In genomic region chr7:151796091-151796870, GRCh38 we compare ENCODE assay signal across 10 cellular contexts.
DNase-seq lines count a peak whose midpoint lies in the region; TF ChIP-seq lines count a peak whose summit lies in the region.
"Had no signal": no experiment of that assay in that cellular context is flagged by ENCODE, and none has a peak within 500 bp of the region (broad histone marks: within the 10 kb centered on the region; RNA-seq: fewer than 3 reads in every experiment).

No MANE protein-coding gene starts in this region.

- H3K36me3 ChIP-seq in Loucy (ENCODE audit: insufficient read depth, low read length), result no peaks in the 10 kb centered on the region
- no peaks in the 10 kb centered on the region for H3K36me3 ChIP-seq in osteoblast (ENCODE audit: insufficient read depth, low read length)

- H3K27ac ChIP-seq in epithelial cell of prostate (peak overlapping the region; percentile 73), osteoblast (ENCODE audit: low read depth, low read length) (no peak overlapping the region)

- H3K9ac ChIP-seq in Loucy (ENCODE audit: low read depth, low read length, poor library complexity, severe bottlenecking), result peak overlapping the region; percentile 26

- H3K4me3 ChIP-seq in Loucy (ENCODE audit: low read length, poor library complexity, severe bottlenecking), result no peak overlapping the region
- no peak overlapping the region for H3K4me3 ChIP-seq in osteoblast (ENCODE audit: insufficient read depth, low read length)

- CTCF ChIA-PET in Calu3 (lab: Charles Lee), result interaction anchor here (1.0 to 1.8 kb wide), 3 partner anchors 14 to 165 kb away, joined by 3 to 13 read pairs (median 5); no protein-coding TSS in a partner anchor

- H3F3A ChIP-seq in Loucy (ENCODE audit: low read depth), result no peaks in the 10 kb centered on the region

- no peaks in the 10 kb centered on the region for H3K9me3 Mint-ChIP-seq in Calu3 (ENCODE audit: low read depth, unreplicated experiment)
- no peaks in the 10 kb centered on the region for H3K9me3 Mint-ChIP-seq in activated T-helper 1 cell treated with anti-CD3 and anti-CD28 coated beads, Interleukin-12 subunit alpha, Interleukin-12 subunit beta, Interleukin-2, Interleukin-4 antibody, amounts not matched to agents 30 ng/mL and 10 ng/mL and 1 ng/mL, durations not matched to agents 14 hours and 24 hours and 36 hours

- H3K4me3 Mint-ChIP-seq in Calu3 (ENCODE audit: low read depth, unreplicated experiment), result no peak overlapping the region
- no peak overlapping the region for H3K4me3 Mint-ChIP-seq in activated T-helper 1 cell treated with anti-CD3 and anti-CD28 coated beads, Interleukin-12 subunit alpha, Interleukin-12 subunit beta, Interleukin-2, Interleukin-4 antibody, amounts not matched to agents 30 ng/mL and 10 ng/mL and 1 ng/mL, durations not matched to agents 14 hours and 24 hours and 36 hours

- DNase-seq in Calu3 (peak; percentile 76), epithelial cell of prostate (ENCODE audit: low read depth, low spot score) (no peak), osteoblast (ENCODE audit: insufficient read length, low spot score, missing footprints) (peak; percentile 80), NCI-H1436 (lab: John Stamatoyannopoulos, UW) (no peak), NCI-H2081 treated with DMSO at 0.1 percent for 48 hours (lab: John Stamatoyannopoulos, UW) (no peak)
- DNase-seq in activated T-helper 1 cell treated with anti-CD3 and anti-CD28 coated beads, Interleukin-12 subunit alpha, Interleukin-12 subunit beta, Interleukin-2, Interleukin-4 antibody, amounts not matched to agents 30 ng/mL and 10 ng/mL and 1 ng/mL, durations not matched to agents 14 hours and 24 hours and 36 hours (ENCODE audit: low spot score), result no peak
- DNase-seq in activated CD8-positive, alpha-beta memory T cell treated with anti-CD3 and anti-CD28 coated beads, Interleukin-2, amount 50 U/mL, for 48 hours, result no peak
- DNase-seq: midbrain, NCI-H82 had no signal

- H3K27me3 ChIP-seq in Loucy (ENCODE audit: insufficient read depth, low read length, poor library complexity, severe bottlenecking) (no peaks in the 10 kb centered on the region), osteoblast (ENCODE audit: insufficient read depth, low read length) (peaks cover 1% of the 10 kb centered on the region)

- H3K27me3 Mint-ChIP-seq in Calu3 (ENCODE audit: unreplicated experiment), result peaks cover 6% of the 10 kb centered on the region
- no peaks in the 10 kb centered on the region for H3K27me3 Mint-ChIP-seq in activated T-helper 1 cell treated with anti-CD3 and anti-CD28 coated beads, Interleukin-12 subunit alpha, Interleukin-12 subunit beta, Interleukin-2, Interleukin-4 antibody, amounts not matched to agents 30 ng/mL and 10 ng/mL and 1 ng/mL, durations not matched to agents 14 hours and 24 hours and 36 hours (ENCODE audit: insufficient read depth)

- no peaks in the 10 kb centered on the region for H3K9me2 ChIP-seq in Loucy (replicated peaks; ENCODE audit: low read depth, low read length)

- H3K4me1 ChIP-seq in Loucy (ENCODE audit: insufficient read depth, low read length, poor library complexity, severe bottlenecking) (peaks cover 3% of the 10 kb centered on the region), osteoblast (ENCODE audit: insufficient read depth, low read length) (peaks cover 17% of the 10 kb centered on the region)

- peaks cover 19% of the 10 kb centered on the region for H3K4me1 Mint-ChIP-seq in Calu3 (ENCODE audit: low read depth, unreplicated experiment)
- H3K4me1 Mint-ChIP-seq in activated T-helper 1 cell treated with anti-CD3 and anti-CD28 coated beads, Interleukin-12 subunit alpha, Interleukin-12 subunit beta, Interleukin-2, Interleukin-4 antibody, amounts not matched to agents 30 ng/mL and 10 ng/mL and 1 ng/mL, durations not matched to agents 14 hours and 24 hours and 36 hours (ENCODE audit: low read depth), result no peaks in the 10 kb centered on the region

- H3K27ac Mint-ChIP-seq in Calu3 (ENCODE audit: unreplicated experiment), result peak overlapping the region; percentile 58
- no peak overlapping the region for H3K27ac Mint-ChIP-seq in activated T-helper 1 cell treated with anti-CD3 and anti-CD28 coated beads, Interleukin-12 subunit alpha, Interleukin-12 subunit beta, Interleukin-2, Interleukin-4 antibody, amounts not matched to agents 30 ng/mL and 10 ng/mL and 1 ng/mL, durations not matched to agents 14 hours and 24 hours and 36 hours

- no peaks in the 10 kb centered on the region for H4K20me1 ChIP-seq in Loucy (ENCODE audit: insufficient read depth, low read length, poor library complexity, severe bottlenecking)
- H4K20me1 ChIP-seq in osteoblast (ENCODE audit: insufficient read depth, low read length), result no peaks in the 10 kb centered on the region

- H3K9me3 ChIP-seq in Loucy (ENCODE audit: insufficient read depth, low read depth, low read length), result no peaks in the 10 kb centered on the region
- no peaks in the 10 kb centered on the region for H3K9me3 ChIP-seq in osteoblast (ENCODE audit: low read depth, low read length)

- peaks cover 4% of the 10 kb centered on the region for H3K36me3 Mint-ChIP-seq in Calu3 (ENCODE audit: insufficient read depth, unreplicated experiment)
- no peaks in the 10 kb centered on the region for H3K36me3 Mint-ChIP-seq in activated T-helper 1 cell treated with anti-CD3 and anti-CD28 coated beads, Interleukin-12 subunit alpha, Interleukin-12 subunit beta, Interleukin-2, Interleukin-4 antibody, amounts not matched to agents 30 ng/mL and 10 ng/mL and 1 ng/mL, durations not matched to agents 14 hours and 24 hours and 36 hours (ENCODE audit: low read depth)

- intact Hi-C loops in Calu3 (cut with micrococcal nuclease; ENCODE audit: unreplicated experiment), result no loop called here
- intact Hi-C loops in activated T-helper 1 cell treated with anti-CD3 and anti-CD28 coated beads, Interleukin-12 subunit alpha, Interleukin-12 subunit beta, Interleukin-2, Interleukin-4 antibody, amounts not matched to agents 30 ng/mL and 10 ng/mL and 1 ng/mL, durations not matched to agents 14 hours and 24 hours and 36 hours (cut with micrococcal nuclease), result no loop called here

- no TSS peak for BruUV-seq in Calu3 (replicated peaks; lab: Mats Ljungman, UMichigan)

- no peak for TF ChIP-seq CTCF in Calu3 (IDR thresholded peaks at IDR 0.05; ENCODE audit: unreplicated experiment)
- TF ChIP-seq CTCF in Loucy (conservative IDR thresholded peaks at IDR 0.05; ENCODE audit: low read length), result no peak
- no peak for TF ChIP-seq CTCF in osteoblast (IDR thresholded peaks at IDR 0.05; ENCODE audit: extremely low read depth, low read depth, low read length)

- no peak overlapping the region for H3K4me2 ChIP-seq in Loucy (ENCODE audit: low read depth, low read length, poor library complexity, severe bottlenecking)
- peak overlapping the region; percentile 18 for H3K4me2 ChIP-seq in osteoblast (ENCODE audit: insufficient read depth, low read length)

- H3K79me2 ChIP-seq in Loucy (ENCODE audit: insufficient read depth, low read length) (no peaks in the 10 kb centered on the region), osteoblast (ENCODE audit: insufficient read depth, low read length) (no peaks in the 10 kb centered on the region)

- H2AFZ ChIP-seq in Loucy (ENCODE audit: low read length) (no peak overlapping the region), osteoblast (ENCODE audit: low read length) (peak overlapping the region; percentile 67)

Comparison
In these comparisons a context has a peak if more than half of its experiments do, and no peak if none do; other contexts are left out.
1. DNase-seq: peak in Calu3 (single experiment) and osteoblast (single experiment); none in epithelial cell of prostate (single experiment), NCI-H1436 (single experiment), activated T-helper 1 cell treated with anti-CD3 and anti-CD28 coated beads, Interleukin-12 subunit alpha, Interleukin-12 subunit beta, Interleukin-2, Interleukin-4 antibody, amounts not matched to agents 30 ng/mL and 10 ng/mL and 1 ng/mL, durations not matched to agents 14 hours and 24 hours and 36 hours (single experiment), NCI-H2081 treated with DMSO at 0.1 percent for 48 hours (single experiment) and activated CD8-positive, alpha-beta memory T cell treated with anti-CD3 and anti-CD28 coated beads, Interleukin-2, amount 50 U/mL, for 48 hours (single experiment).